Comparison of ENCODE assay signal across 9 cellular contexts in genomic region chr11:44899959-44900358, GRCh38. TPM values are rescaled to one million over a fixed set of nuclear protein-coding genes. Genes with fewer than 3 reads are reported as not detected.
DNase-seq lines count a peak whose midpoint lies in the region; ATAC-seq, FAIRE-seq and TF ChIP-seq lines count a peak whose summit lies in the region.
"Had no signal": no experiment of that assay in that cellular context is flagged by ENCODE, and none has a peak within 500 bp of the region (broad histone marks: within the 10 kb centered on the region; RNA-seq: fewer than 3 reads in every experiment).

No MANE protein-coding gene starts in this region.

- H3K36me3 Mint-ChIP-seq in chondrocyte (ENCODE audit: low read depth): no peaks in the 10 kb centered on the region

- DNase-seq in D341Med (ENCODE audit: low spot score) (peak; percentile 42), HTR-8/SVneo (ENCODE audit: insufficient read length, low spot score) (peak; percentile 31), activated T-cell treated with anti-CD3 and anti-CD28 coated beads for 48 hours (ENCODE audit: low read depth) (peak; percentile 29), iPS-NIHi7 (ENCODE audit: extremely low spot score) (peak; percentile 75), anterior cingulate cortex (lab: John Stamatoyannopoulos, UW) (no peak), NCI-H187 (lab: John Stamatoyannopoulos, UW) (no peak), chondrocyte (ENCODE audit: low spot score) (no peak)

- no peak overlapping the region for H3K4me3 Mint-ChIP-seq in chondrocyte (ENCODE audit: unreplicated experiment)
- H3K4me3 Mint-ChIP-seq: dendritic cell treated with granulocyte-macrophage colony-stimulating factor and Interleukin-4, amounts not matched to agents 40 ng/mL and 50 ng/mL, for 4 days had no signal

- ATAC-seq in HG02870 (IDR thresholded peaks at IDR 0.05; ENCODE audit: unreplicated experiment): no peak

- H3K27ac Mint-ChIP-seq in chondrocyte (ENCODE audit: unreplicated experiment): no peak overlapping the region
- H3K27ac Mint-ChIP-seq: dendritic cell treated with granulocyte-macrophage colony-stimulating factor and Interleukin-4, amounts not matched to agents 40 ng/mL and 50 ng/mL, for 4 days had no signal

- no peak for TF ChIP-seq CTCF in chondrocyte (IDR thresholded peaks at IDR 0.05)

- H3K4me1 Mint-ChIP-seq in chondrocyte (ENCODE audit: low read depth): no peaks in the 10 kb centered on the region

- peaks cover 22% of the 10 kb centered on the region for H3K27me3 Mint-ChIP-seq in chondrocyte (ENCODE audit: low read depth)

- H3K9me3 Mint-ChIP-seq in chondrocyte (ENCODE audit: low read depth): peaks cover 4% of the 10 kb centered on the region
- H3K9me3 Mint-ChIP-seq: dendritic cell treated with granulocyte-macrophage colony-stimulating factor and Interleukin-4, amounts not matched to agents 40 ng/mL and 50 ng/mL, for 4 days had no signal

- FAIRE-seq in HTR-8/SVneo (lab: Jason Lieb, UNC): no peak

RNA-seq across cellular contexts. Expression of gene TP53I11, which starts 50.7 kb away (rescaled TPM):
- 50.1 to 97.5 TPM (median 96.9 TPM) in 3 replicates for total RNA-seq in chondrocyte

Comparison
In these comparisons a context has a peak if more than half of its experiments do, and no peak if none do; other contexts are left out.
1. DNase-seq: peak in D341Med (single experiment), HTR-8/SVneo (single experiment), activated T-cell treated with anti-CD3 and anti-CD28 coated beads for 48 hours (single experiment) and iPS-NIHi7 (single experiment); none in anterior cingulate cortex (0 of 58), NCI-H187 (0 of 2) and chondrocyte (single experiment).